In genomic region chr22:31177420-31178162, GRCh38 we compare ENCODE assay signal across 2 cellular contexts.
TF ChIP-seq lines count a peak whose summit lies in the region.

No MANE protein-coding gene starts in this region.

TF ChIP-seq in liver, 16 proteins besides CTCF, POLR2A, EP300 and RAD21:
- TF ChIP-seq HNF4G (IDR thresholded peaks at IDR 0.05) (no peak), YY1 (IDR thresholded peaks at IDR 0.05) (no peak), NR2F2 (IDR thresholded peaks at IDR 0.05) (no peak), ATF3 (IDR thresholded peaks at IDR 0.05) (no peak), REST (IDR thresholded peaks at IDR 0.05) (no peak), SP1 (IDR thresholded peaks at IDR 0.05) (no peak)

TF ChIP-seq in HepG2, 621 proteins besides CTCF, POLR2A, EP300 and RAD21:
- TF ChIP-seq ELK4 (CRISPR knock-in tag; IDR thresholded peaks at IDR 0.05; ENCODE audit: borderline replicate concordance) = no peak
- no peak for TF ChIP-seq MYPOP (CRISPR knock-in tag; IDR thresholded peaks at IDR 0.05)
- TF ChIP-seq NR2F2 (IDR thresholded peaks at IDR 0.05; ENCODE audit: borderline replicate concordance, low read depth) = no peak
- TF ChIP-seq IRF2 (CRISPR knock-in tag; IDR thresholded peaks at IDR 0.05) = no peak
- TF ChIP-seq ZNF224 (CRISPR knock-in tag; IDR thresholded peaks at IDR 0.05) = no peak
- no peak for TF ChIP-seq ZNF326 (CRISPR knock-in tag; IDR thresholded peaks at IDR 0.05; ENCODE audit: borderline replicate concordance)
- no peak for TF ChIP-seq ZNF660 (CRISPR knock-in tag; IDR thresholded peaks at IDR 0.05; ENCODE audit: borderline replicate concordance, low read depth)
- TF ChIP-seq ZNF609 (CRISPR knock-in tag; IDR thresholded peaks at IDR 0.05; ENCODE audit: borderline replicate concordance) = no peak
